In genomic region chr16:4537376-4538066, GRCh38 we compare ENCODE assay signal across 8 cellular contexts. TPM values are rescaled to one million over a fixed set of nuclear protein-coding genes. Genes with fewer than 3 reads are reported as not detected.
DNase-seq lines count a peak whose midpoint lies in the region; ATAC-seq and TF ChIP-seq lines count a peak whose summit lies in the region.

No MANE protein-coding gene starts in this region.

- H3K9me3 ChIP-seq in adrenal gland (replicated peaks in 1 of 3) (no peaks in the 10 kb centered on the region), iPS-18a (ENCODE audit: control insufficient read depth, low read depth, low read length) (peaks cover 13% of the 10 kb centered on the region), smooth muscle cell (replicated peaks; ENCODE audit: low read depth) (no peaks in the 10 kb centered on the region)

- H2AFZ ChIP-seq in smooth muscle cell (ENCODE audit: low read depth) = peak overlapping the region; percentile 86

- H3K36me3 Mint-ChIP-seq in activated T-cell treated with anti-CD3 and anti-CD28 coated beads, Interleukin-2, amount 50 U/mL, for 24 hours (ENCODE audit: low read depth) = peaks cover 42% of the 10 kb centered on the region

- H3K27ac ChIP-seq in adrenal gland (peak overlapping the region in 3 of 5 donors; percentile 68 to 94 (median 86)), iPS-18a (ENCODE audit: low read length) (no peak overlapping the region), smooth muscle cell (ENCODE audit: low read depth) (no peak overlapping the region)

- no peak for TF ChIP-seq POLR2A in adrenal gland (IDR thresholded peaks at IDR 0.05)

- H3K27me3 ChIP-seq in adrenal gland (no peaks in the 10 kb centered on the region), iPS-18a (ENCODE audit: control insufficient read depth, insufficient read depth, low read length) (peaks cover 13% of the 10 kb centered on the region), smooth muscle cell (ENCODE audit: low read depth) (no peaks in the 10 kb centered on the region)

- WGBS in adrenal gland, 4 donors = 19 to 78% (median 22%) methylated on average over 4 to 44 of the region's 44 CpGs
- WGBS in smooth muscle cell (ENCODE audit: low lambda C conversion rate) = 14% methylated on average over 42 of the region's 44 CpGs

- peak overlapping the region; percentile 80 for H3K27ac Mint-ChIP-seq in activated T-cell treated with anti-CD3 and anti-CD28 coated beads, Interleukin-2, amount 50 U/mL, for 24 hours

- no peak for TF ChIP-seq CTCF in adrenal gland (IDR thresholded peaks at IDR 0.05)
- no peak for TF ChIP-seq CTCF in smooth muscle cell (IDR thresholded peaks at IDR 0.05; ENCODE audit: borderline replicate concordance, insufficient read depth, poor library complexity, severe bottlenecking)

- H3K4me2 ChIP-seq in smooth muscle cell = peak overlapping the region; percentile 96

- H3K4me1 Mint-ChIP-seq in activated T-cell treated with anti-CD3 and anti-CD28 coated beads, Interleukin-2, amount 50 U/mL, for 24 hours (ENCODE audit: low read depth) = peaks cover 49% of the 10 kb centered on the region

- peak overlapping the region; percentile 77 for H3K4me3 Mint-ChIP-seq in activated T-cell treated with anti-CD3 and anti-CD28 coated beads, Interleukin-2, amount 50 U/mL, for 24 hours

- H3K79me2 ChIP-seq in smooth muscle cell (ENCODE audit: low read depth) = peaks cover 36% of the 10 kb centered on the region

- H3F3A ChIP-seq in smooth muscle cell (ENCODE audit: low read depth) = no peaks in the 10 kb centered on the region

- intact Hi-C loops in adrenal gland (cut with DNase I) = no loop called here

- H3K4me3 ChIP-seq in adrenal gland (peak overlapping the region; percentile 54 to 85 (median 64)), iPS-18a (ENCODE audit: low read length) (peak overlapping the region; percentile 80), smooth muscle cell (peak overlapping the region; percentile 91)

- no peaks in the 10 kb centered on the region for H3K36me3 ChIP-seq in adrenal gland (replicated peaks in 1 of 2)
- H3K36me3 ChIP-seq in iPS-18a (ENCODE audit: control insufficient read depth, low read depth, low read length) = peaks cover 1% of the 10 kb centered on the region
- no peaks in the 10 kb centered on the region for H3K36me3 ChIP-seq in smooth muscle cell (ENCODE audit: low read depth)

- peaks cover 8% of the 10 kb centered on the region for H3K9me3 Mint-ChIP-seq in activated T-cell treated with anti-CD3 and anti-CD28 coated beads, Interleukin-2, amount 50 U/mL, for 24 hours

- H3K4me1 ChIP-seq in adrenal gland (replicated peaks in 1 of 2) (peaks cover 9 to 19% of the 10 kb centered on the region in 2 donors), iPS-18a (ENCODE audit: control insufficient read depth, low read depth, low read length) (peaks cover 9% of the 10 kb centered on the region), smooth muscle cell (ENCODE audit: low read depth) (peaks cover 10% of the 10 kb centered on the region)

- DNase-seq in activated T-cell treated with anti-CD3 and anti-CD28 coated beads, Interleukin-2, amount 50 U/mL, for 24 hours = no peak
- DNase-seq in activated T-cell treated with anti-CD3 and anti-CD28 coated beads for 4 hours (no peak), adrenal gland (peak in 4 of 7 donors; percentile 44 to 54 (median 50)), smooth muscle cell (lab: John Stamatoyannopoulos, UW; ENCODE audit: unreplicated experiment) (no peak), NCI-H446 treated with DMSO at 0.1 percent for 48 hours (lab: John Stamatoyannopoulos, UW) (no peak), NCI-H2029 treated with DMSO at 0.1 percent for 48 hours (lab: John Stamatoyannopoulos, UW) (no peak)

- no peak for ATAC-seq in GM19035 (IDR thresholded peaks at IDR 0.05; ENCODE audit: unreplicated experiment)

- no peaks in the 10 kb centered on the region for H3K27me3 Mint-ChIP-seq in activated T-cell treated with anti-CD3 and anti-CD28 coated beads, Interleukin-2, amount 50 U/mL, for 24 hours

- H3K9ac ChIP-seq in iPS-18a (ENCODE audit: low read length) (peak overlapping the region; percentile 73), smooth muscle cell (ENCODE audit: low read depth) (peak overlapping the region; percentile 87)

- peaks cover 34% of the 10 kb centered on the region for H4K20me1 ChIP-seq in smooth muscle cell (ENCODE audit: low read depth)

RNA-seq across cellular contexts. Expression of gene CDIP1, which starts 1.1 kb away (rescaled TPM):
- total RNA-seq in adrenal gland (10 to 100 TPM; 26.0 to 68.0 (median 45.6) TPM), smooth muscle cell (17.7 and 19.7 TPM in 2 replicates)
- polyA plus RNA-seq in adrenal gland (10 to 100 TPM; 23.6 to 41.6 (median 24.5) TPM), smooth muscle cell (36.9 and 40.9 TPM in 2 replicates)

RNA-seq across cellular contexts. Expression of gene C16orf96, which starts 18.6 kb away (rescaled TPM):
- total RNA-seq in adrenal gland = under 1 TPM; 0.14 to 0.61 (median 0.29) TPM
- under 1 TPM in 2 of 3 donors, not detected in 1; 0.07 to 0.16 TPM for polyA plus RNA-seq in adrenal gland
- total RNA-seq in smooth muscle cell = 0.09 TPM in 1 of 2 replicates, not detected in the other
- polyA plus RNA-seq in smooth muscle cell = 0.32 TPM in 1 of 2 replicates, not detected in the other

Comparison
In these comparisons a context has a peak if more than half of its experiments do, and no peak if none do; other contexts are left out.
1. DNase-seq: peak in adrenal gland (4 of 7); none in activated T-cell treated with anti-CD3 and anti-CD28 coated beads, Interleukin-2, amount 50 U/mL, for 24 hours (single experiment), activated T-cell treated with anti-CD3 and anti-CD28 coated beads for 4 hours (single experiment), smooth muscle cell (single experiment), NCI-H446 treated with DMSO at 0.1 percent for 48 hours (single experiment) and NCI-H2029 treated with DMSO at 0.1 percent for 48 hours (single experiment).
2. H3K27ac ChIP-seq: peak in adrenal gland (3 of 5); none in iPS-18a (single experiment) and smooth muscle cell (single experiment).
3. Peak in every context shown above with its lines, with median percentiles within 50 percentile points of each other: H3K4me3 ChIP-seq.